ENCODE assay signal across 10 cellular contexts in genomic region chr6:41199427-41200246, GRCh38. TPM values are rescaled to one million over a fixed set of nuclear protein-coding genes. Genes with fewer than 3 reads are reported as not detected.
DNase-seq lines count a peak whose midpoint lies in the region; ATAC-seq and TF ChIP-seq lines count a peak whose summit lies in the region.
"Had no signal": no experiment of that assay in that cellular context is flagged by ENCODE, and none has a peak within 500 bp of the region (broad histone marks: within the 10 kb centered on the region; RNA-seq: fewer than 3 reads in every experiment).

No MANE protein-coding gene starts in this region.

- H3K27ac Mint-ChIP-seq in T-helper 1 cell treated with Interleukin-12 subunit alpha and Interleukin-12 subunit beta and Interleukin-4 antibody, amounts not matched to agents 30 μg/mL and 1 μg/mL, for 36 hours = peak overlapping the region; percentile 93
- peak overlapping the region; percentile 17 for H3K27ac Mint-ChIP-seq in mesothelial cell of epicardium

- H3K36me3 Mint-ChIP-seq in T-helper 1 cell treated with Interleukin-12 subunit alpha and Interleukin-12 subunit beta and Interleukin-4 antibody, amounts not matched to agents 30 μg/mL and 1 μg/mL, for 36 hours (ENCODE audit: low read depth) = peaks cover 38% of the 10 kb centered on the region
- no peaks in the 10 kb centered on the region for H3K36me3 Mint-ChIP-seq in mesothelial cell of epicardium
- H3K36me3 Mint-ChIP-seq: brain had no signal

- peaks cover 4% of the 10 kb centered on the region for H3K9me3 Mint-ChIP-seq in T-helper 1 cell treated with Interleukin-12 subunit alpha and Interleukin-12 subunit beta and Interleukin-4 antibody, amounts not matched to agents 30 μg/mL and 1 μg/mL, for 36 hours
- no peaks in the 10 kb centered on the region for H3K9me3 Mint-ChIP-seq in mesothelial cell of epicardium
- H3K9me3 Mint-ChIP-seq: brain had no signal

- peaks cover 66% of the 10 kb centered on the region for H3K4me1 Mint-ChIP-seq in T-helper 1 cell treated with Interleukin-12 subunit alpha and Interleukin-12 subunit beta and Interleukin-4 antibody, amounts not matched to agents 30 μg/mL and 1 μg/mL, for 36 hours (ENCODE audit: low read depth)
- peaks cover 13% of the 10 kb centered on the region for H3K4me1 Mint-ChIP-seq in mesothelial cell of epicardium

- no peaks in the 10 kb centered on the region for H3K27me3 Mint-ChIP-seq in T-helper 1 cell treated with Interleukin-12 subunit alpha and Interleukin-12 subunit beta and Interleukin-4 antibody, amounts not matched to agents 30 μg/mL and 1 μg/mL, for 36 hours (ENCODE audit: low read depth)
- peaks cover 47% of the 10 kb centered on the region for H3K27me3 Mint-ChIP-seq in mesothelial cell of epicardium (ENCODE audit: low read depth)

- TF ChIP-seq CTCF in GM13977 (IDR thresholded peaks at IDR 0.05; ENCODE audit: extremely low read depth, insufficient read depth, missing control alignments) (no peak), mesothelial cell of epicardium (IDR thresholded peaks at IDR 0.05; ENCODE audit: unreplicated experiment) (no peak)

- in situ Hi-C loops in GM13977 (cut with MboI; ENCODE audit: low pct_unique_long_range_greater_than_20kb, low sequenced_read_pairs, unreplicated experiment) = no loop called here

- H3K4me3 Mint-ChIP-seq in T-helper 1 cell treated with Interleukin-12 subunit alpha and Interleukin-12 subunit beta and Interleukin-4 antibody, amounts not matched to agents 30 μg/mL and 1 μg/mL, for 36 hours = peak overlapping the region; percentile 76
- H3K4me3 Mint-ChIP-seq in mesothelial cell of epicardium = no peak overlapping the region
- H3K4me3 Mint-ChIP-seq: brain had no signal

- DNase-seq in GM13977 (ENCODE audit: low spot score) (peak; percentile 50), mesothelial cell of epicardium (ENCODE audit: low spot score in 2 of 2, unreplicated experiment in 2 of 2) (no peak), anterior cingulate cortex (lab: John Stamatoyannopoulos, UW) (no peak), NOMO-1 treated with DMSO at 0.1 percent for 48 hours (lab: John Stamatoyannopoulos, UW; ENCODE audit: unreplicated experiment) (no peak)
- DNase-seq: NCI-H2107 had no signal

- ATAC-seq in GM21619 (IDR thresholded peaks at IDR 0.05; ENCODE audit: unreplicated experiment) (peak; percentile 47), SK-N-SH treated with all-trans-retinoic acid at 6 μM for 48 hours (no peak), HG03439 (IDR thresholded peaks at IDR 0.05; ENCODE audit: unreplicated experiment) (no peak)

TF ChIP-seq in SK-N-SH treated with all-trans-retinoic acid at 6 μM for 48 hours, 23 proteins besides CTCF, POLR2A, EP300 and RAD21:
- no peak for TF ChIP-seq BACH2 (CRISPR knock-in tag; IDR thresholded peaks at IDR 0.05; ENCODE audit: borderline replicate concordance)
- no peak for TF ChIP-seq ZFP30 (CRISPR knock-in tag; IDR thresholded peaks at IDR 0.05)
- no peak for TF ChIP-seq ZNF8 (CRISPR knock-in tag; IDR thresholded peaks at IDR 0.05)
- no peak for TF ChIP-seq PPARA (CRISPR knock-in tag; IDR thresholded peaks at IDR 0.05; ENCODE audit: borderline replicate concordance)

RNA-seq across cellular contexts. Expression of gene TREML2, which starts 1.3 kb away (rescaled TPM):
- not detected in 3 replicates for total RNA-seq in mesothelial cell of epicardium

RNA-seq across cellular contexts. Expression of gene TREML4, which starts 28.5 kb away (rescaled TPM):
- not detected in 3 replicates for total RNA-seq in mesothelial cell of epicardium

RNA-seq across cellular contexts. Expression of gene TREM2, which starts 36.7 kb away (rescaled TPM):
- not detected in 3 replicates for total RNA-seq in mesothelial cell of epicardium

RNA-seq across cellular contexts. Expression of gene TREML1, which starts 45.5 kb away (rescaled TPM):
- total RNA-seq in mesothelial cell of epicardium = not detected in 3 replicates
